Comparison of ENCODE assay signal across 8 cellular contexts in genomic region chr12:57751788-57752667, GRCh38. TPM values are rescaled to one million over a fixed set of nuclear protein-coding genes. Genes with fewer than 3 reads are reported as not detected.
DNase-seq lines count a peak whose midpoint lies in the region; ATAC-seq, FAIRE-seq and TF ChIP-seq lines count a peak whose summit lies in the region.

CDK4 (minus strand) TSS chr12:57752310; CDS start chr12:57751717, 593 bp downstream.

- peaks cover 41% of the 10 kb centered on the region for H3K36me3 Mint-ChIP-seq in activated naive CD8-positive, alpha-beta T cell treated with anti-CD3 and anti-CD28 coated beads, Interleukin-2, amount 50 U/mL, for 24 hours (ENCODE audit: low read depth)

- peak; percentile 100 for DNase-seq in GM12865 (ENCODE audit: low read depth)
- peak; percentile 98 for DNase-seq in NCI-H1417 treated with DMSO at 0.1 percent for 48 hours (lab: John Stamatoyannopoulos, UW)
- peak; percentile 99 for DNase-seq in SW480 (ENCODE audit: low spot score)
- peak; percentile 98 for DNase-seq in activated naive CD8-positive, alpha-beta T cell treated with anti-CD3 and anti-CD28 coated beads, Interleukin-2, amount 50 U/mL, for 24 hours
- DNase-seq in Right ventricle myocardium superior: peak; percentile 100
- DNase-seq in pancreas: peak; percentile 97 to 100 (median 100)
- DNase-seq in tibial artery: peak; percentile 99 to 100

- H3K27ac ChIP-seq in pancreas (peak within 1 kb of the TSS; percentile 74 to 89 (median 81)), tibial artery (peak within 1 kb of the TSS; percentile 86 to 95)

- FAIRE-seq in pancreas (lab: Jason Lieb, UNC): peak; percentile 23

- H3K27me3 Mint-ChIP-seq in activated naive CD8-positive, alpha-beta T cell treated with anti-CD3 and anti-CD28 coated beads, Interleukin-2, amount 50 U/mL, for 24 hours: peaks cover 3% of the 10 kb centered on the region

- peak within 1 kb of the TSS; percentile 96 for H3K27ac Mint-ChIP-seq in activated naive CD8-positive, alpha-beta T cell treated with anti-CD3 and anti-CD28 coated beads, Interleukin-2, amount 50 U/mL, for 24 hours

- H3K9me3 ChIP-seq in pancreas (no peaks in the 10 kb centered on the region), tibial artery (no peaks in the 10 kb centered on the region)

- TF ChIP-seq CTCF in GM12865 (IDR thresholded peaks at IDR 0.05; ENCODE audit: insufficient read depth, low read depth, low read length, missing control alignments): no peak
- no peak for TF ChIP-seq CTCF in pancreas (IDR thresholded peaks at IDR 0.05)
- TF ChIP-seq CTCF in tibial artery (IDR thresholded peaks at IDR 0.05): peak in 1 of 2 experiments; percentile 17

- peaks cover 65% of the 10 kb centered on the region for H3K4me1 Mint-ChIP-seq in activated naive CD8-positive, alpha-beta T cell treated with anti-CD3 and anti-CD28 coated beads, Interleukin-2, amount 50 U/mL, for 24 hours

- H3K36me3 ChIP-seq in pancreas (peaks cover 0 to 25% (median 14%) of the 10 kb centered on the region in 3 donors), tibial artery (peaks cover 19 to 39% (median 24%) of the 10 kb centered on the region in 3 donors)

- WGBS in pancreas, 2 donors: 0 to 1% methylated on average over 55 to 58 of the region's 58 CpGs

- H3K4me3 ChIP-seq in GM12865 (ENCODE audit: low read depth, low read length) (peak within 1 kb of the TSS; percentile 86), pancreas (peak within 1 kb of the TSS; percentile 31 to 77 (median 74)), tibial artery (peak within 1 kb of the TSS; percentile 65 to 88)

- ATAC-seq in HG02763 (IDR thresholded peaks at IDR 0.05; ENCODE audit: unreplicated experiment): peak; percentile 78
- ATAC-seq in activated naive CD8-positive, alpha-beta T cell treated with anti-CD3 and anti-CD28 coated beads, Interleukin-2, amount 50 U/mL, for 24 hours: peak; percentile 77
- peak; percentile 90 for ATAC-seq in Right ventricle myocardium superior (ENCODE audit: poor library complexity)
- ATAC-seq in pancreas: peak; percentile 84 to 92 (median 85)

- intact Hi-C loops in Right ventricle myocardium superior (cut with DNase I) (no loop called here), pancreas (cut with DNase I) (no loop called here), tibial artery (cut with DNase I; ENCODE audit: low total_unique reads) (no loop called here)

- H3K4me1 ChIP-seq in pancreas (peaks cover 0 to 15% (median 14%) of the 10 kb centered on the region in 3 donors), tibial artery (peaks cover 0 to 32% (median 22%) of the 10 kb centered on the region in 4 donors)

- H3K27me3 ChIP-seq in pancreas (no peaks in the 10 kb centered on the region), tibial artery (no peaks in the 10 kb centered on the region)

- H3K9me3 Mint-ChIP-seq in activated naive CD8-positive, alpha-beta T cell treated with anti-CD3 and anti-CD28 coated beads, Interleukin-2, amount 50 U/mL, for 24 hours: no peaks in the 10 kb centered on the region

- peak within 1 kb of the TSS; percentile 96 for H3K4me3 Mint-ChIP-seq in activated naive CD8-positive, alpha-beta T cell treated with anti-CD3 and anti-CD28 coated beads, Interleukin-2, amount 50 U/mL, for 24 hours

RNA-seq across cellular contexts. Expression of gene CDK4, which starts in this region (rescaled TPM):
- total RNA-seq in Right ventricle myocardium superior (41.1 TPM), pancreas (10 to 100 TPM; 30.6 to 48.5 (median 40.3) TPM)
- 10 to 100 TPM; 26.7 to 43.4 TPM for polyA plus RNA-seq in pancreas

Comparison
In these comparisons a context has a peak if more than half of its experiments do, and no peak if none do; other contexts are left out.
1. Peak in every context shown above with its lines: DNase-seq, ATAC-seq, H3K4me3 ChIP-seq and H3K27ac ChIP-seq.